ENCODE assay signal across 2 cellular contexts in genomic region chr17:39100530-39100929, GRCh38.
TF ChIP-seq lines count a peak whose summit lies in the region.

No MANE protein-coding gene starts in this region.

TF ChIP-seq in HepG2, 621 proteins besides CTCF, POLR2A, EP300 and RAD21:
- TF ChIP-seq ZNF567 (CRISPR knock-in tag; IDR thresholded peaks at IDR 0.05; ENCODE audit: borderline replicate concordance) (no peak), RBAK (CRISPR knock-in tag; IDR thresholded peaks at IDR 0.05) (peak; percentile 86; the same call in 1 of the 2 replicates)

TF ChIP-seq in IMR-90, 13 proteins besides CTCF, POLR2A, EP300 and RAD21:
- TF ChIP-seq FOS (IDR thresholded peaks at IDR 0.05; ENCODE audit: low read depth, low read length) = no peak
- TF ChIP-seq BHLHE40 (IDR thresholded peaks at IDR 0.05; ENCODE audit: low read depth, low read length) = no peak
- no peak for TF ChIP-seq USF2 (IDR thresholded peaks at IDR 0.05; ENCODE audit: low read depth, low read length)
- TF ChIP-seq ELK1 (IDR thresholded peaks at IDR 0.05; ENCODE audit: borderline replicate concordance, low read depth, low read length) = no peak
